26 cellular contexts compared by ENCODE assay signal in the genomic region with DNA sequence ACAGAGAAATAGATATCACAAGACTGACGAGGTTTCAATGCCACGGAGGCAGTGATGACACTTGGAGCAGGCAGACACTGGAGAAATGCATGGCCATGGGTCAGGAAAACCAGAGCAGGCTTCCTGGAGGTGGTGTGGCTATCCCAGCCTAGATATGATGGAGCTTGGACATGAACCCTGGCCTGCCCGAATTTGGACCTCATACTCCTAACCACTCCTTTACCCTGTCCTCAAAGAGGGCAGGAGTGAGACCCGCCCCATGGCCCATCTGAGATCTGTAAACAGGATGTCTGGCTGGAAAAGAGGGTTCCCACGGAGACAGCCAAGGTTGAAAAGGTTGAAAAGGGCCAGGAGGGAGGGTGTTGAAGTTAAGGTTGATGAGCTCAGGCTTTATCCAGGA. TPM values are rescaled to one million over a fixed set of nuclear protein-coding genes. Genes with fewer than 3 reads are reported as not detected.
"Had no signal": no experiment of that assay in that cellular context is flagged by ENCODE, and none has a peak within 500 bp of the region (broad histone marks: within the 10 kb centered on the region; RNA-seq: fewer than 3 reads in every experiment).

No MANE protein-coding gene starts in this region.

- H2AFZ ChIP-seq: neural progenitor cell had no signal

- H3K4me3 ChIP-seq: left lung, neural progenitor cell, sigmoid colon, smooth muscle cell, upper lobe of right lung had no signal

- H3K36me3 Mint-ChIP-seq: mesothelial cell of epicardium had no signal

- H3K9me3 ChIP-seq: sigmoid colon had no signal

- H3K4me2 ChIP-seq: neural progenitor cell, smooth muscle cell had no signal

- H3K27me3 ChIP-seq: sigmoid colon, upper lobe of right lung had no signal

- H3K4me3 Mint-ChIP-seq: activated CD8-positive, alpha-beta memory T cell treated with anti-CD3 and anti-CD28 coated beads, Interleukin-2, amount 10 ng/mL, durations not matched to agents 7 days and 5 days; activated CD8-positive, alpha-beta T cell treated with anti-CD3 and anti-CD28 coated beads for 36 hours; activated naive CD4-positive, alpha-beta T cell treated with anti-CD3 and anti-CD28 coated beads, Interleukin-2, amount 50 U/mL, for 24 hours; mesothelial cell of epicardium; naive thymus-derived CD8-positive, alpha-beta T cell; neural progenitor cell; stimulated activated naive B cell treated with anti-CD40 and anti-IgM and Interleukin-4, amounts not matched to agents 10 μg/mL and 1 μg/mL and 100 μg/mL, for 72 hours had no signal

- DNase-seq: activated CD4-positive, alpha-beta T cell treated with anti-CD3 and anti-CD28 coated beads for 48 hours; activated CD8-positive, alpha-beta memory T cell treated with anti-CD3 and anti-CD28 coated beads, Interleukin-2, amount 10 ng/mL, durations not matched to agents 7 days and 5 days; activated CD8-positive, alpha-beta T cell treated with anti-CD3 and anti-CD28 coated beads for 36 hours; activated gamma-delta T cell treated with Interleukin-2 at 50 U/mL for 16 hours; activated T-cell treated with anti-CD3 and anti-CD28 coated beads for 4 hours; aorta; brain microvascular endothelial cell; caudate nucleus; dermis blood vessel endothelial cell; effector CD8-positive, alpha-beta T cell; foreskin melanocyte; hippocampal formation; naive thymus-derived CD8-positive, alpha-beta T cell; retina; sigmoid colon; stimulated activated CD4-positive, alpha-beta T cell treated with anti-CD3 and anti-CD28 coated beads, Interleukin-15, amount 100 ng/mL, for 24 hours; stimulated activated CD8-positive, alpha-beta memory T cell treated with anti-CD3 and anti-CD28 coated beads, Interleukin-4, amount 100 ng/mL, for 48 hours; stimulated activated naive B cell treated with anti-CD40 and anti-IgM and Interleukin-4, amounts not matched to agents 10 μg/mL and 1 μg/mL and 100 μg/mL, for 72 hours; upper lobe of right lung had no signal

- H3K27ac ChIP-seq: brain microvascular endothelial cell, left lung, neural progenitor cell, sigmoid colon, upper lobe of right lung had no signal

- H3K9ac ChIP-seq: neural progenitor cell had no signal

- ATAC-seq: activated CD8-positive, alpha-beta memory T cell treated with anti-CD3 and anti-CD28 coated beads, Interleukin-2, amount 10 ng/mL, durations not matched to agents 7 days and 5 days; activated CD8-positive, alpha-beta T cell treated with anti-CD3 and anti-CD28 coated beads for 36 hours; left lung; naive thymus-derived CD8-positive, alpha-beta T cell; stimulated activated naive B cell treated with anti-CD40 and anti-IgM and Interleukin-4, amounts not matched to agents 10 μg/mL and 1 μg/mL and 100 μg/mL, for 72 hours; upper lobe of right lung had no signal

- H3K27ac Mint-ChIP-seq: activated CD8-positive, alpha-beta memory T cell treated with anti-CD3 and anti-CD28 coated beads, Interleukin-2, amount 10 ng/mL, durations not matched to agents 7 days and 5 days; activated CD8-positive, alpha-beta T cell treated with anti-CD3 and anti-CD28 coated beads for 36 hours; activated naive CD4-positive, alpha-beta T cell treated with anti-CD3 and anti-CD28 coated beads, Interleukin-2, amount 50 U/mL, for 24 hours; mesothelial cell of epicardium; naive thymus-derived CD8-positive, alpha-beta T cell; neural progenitor cell; stimulated activated naive B cell treated with anti-CD40 and anti-IgM and Interleukin-4, amounts not matched to agents 10 μg/mL and 1 μg/mL and 100 μg/mL, for 72 hours had no signal

- H3K36me3 ChIP-seq: brain microvascular endothelial cell, left lung, neural progenitor cell, sigmoid colon, upper lobe of right lung had no signal

RNA-seq across cellular contexts. Expression of a gene that starts 31.0 kb away (rescaled TPM):
- total RNA-seq: activated CD8-positive, alpha-beta memory T cell treated with anti-CD3 and anti-CD28 coated beads, Interleukin-2, amount 10 ng/mL, durations not matched to agents 7 days and 5 days; activated CD8-positive, alpha-beta T cell treated with anti-CD3 and anti-CD28 coated beads for 36 hours; aorta; dermis blood vessel endothelial cell; left lung; lung microvascular endothelial cell; mesothelial cell of epicardium; naive thymus-derived CD8-positive, alpha-beta T cell; sigmoid colon; T-helper 2 cell treated with Interferon-gamma antibody and Interleukin-4, amounts not matched to agents 100 ng/mL and 5 ng/mL, for 36 hours; upper lobe of right lung had no signal
- polyA plus RNA-seq: aorta; naive thymus-derived CD8-positive, alpha-beta T cell; smooth muscle cell had no signal

RNA-seq across cellular contexts. Expression of a gene that starts 49.4 kb away (rescaled TPM):
- total RNA-seq: activated CD8-positive, alpha-beta memory T cell treated with anti-CD3 and anti-CD28 coated beads, Interleukin-2, amount 10 ng/mL, durations not matched to agents 7 days and 5 days; activated CD8-positive, alpha-beta T cell treated with anti-CD3 and anti-CD28 coated beads for 36 hours; mesothelial cell of epicardium; naive thymus-derived CD8-positive, alpha-beta T cell; T-helper 2 cell treated with Interferon-gamma antibody and Interleukin-4, amounts not matched to agents 100 ng/mL and 5 ng/mL, for 36 hours had no signal
- polyA plus RNA-seq: aorta; naive thymus-derived CD8-positive, alpha-beta T cell had no signal
